Comparison of ENCODE assay signal across 8 cellular contexts in the genomic region with DNA sequence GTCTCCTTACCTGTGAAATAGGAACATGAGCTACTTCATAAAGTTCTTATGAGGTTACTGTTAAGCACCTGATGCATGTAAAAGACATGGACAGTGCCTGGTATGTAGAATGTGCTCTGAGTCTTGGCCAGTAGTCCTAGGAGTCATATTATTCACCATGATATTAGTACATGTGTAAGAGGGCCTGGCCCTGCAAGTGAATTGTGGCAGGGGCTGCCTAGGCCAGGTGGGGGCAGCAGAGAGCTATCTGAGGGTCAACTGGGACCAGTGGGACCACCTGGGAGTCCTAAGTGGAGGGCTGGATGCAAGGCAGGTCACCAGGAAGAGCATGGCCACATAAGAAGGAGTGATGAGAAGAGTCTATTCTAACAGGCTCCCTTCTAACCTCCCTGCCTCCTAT.
A peak's percentile ranks its signal among the peaks of the same experiment; 100 is the strongest.
DNase-seq lines count a peak whose midpoint lies in the region; ATAC-seq and TF ChIP-seq lines count a peak whose summit lies in the region.

No MANE protein-coding gene starts in this region.

- ATAC-seq in activated T-cell treated with anti-CD3 and anti-CD28 coated beads, Interleukin-2, amount 50 U/mL, for 72 hours (replicated peaks in 1 of 2): peak in 1 of 2 donors; percentile 33
- ATAC-seq in HG02938 (IDR thresholded peaks at IDR 0.05; ENCODE audit: unreplicated experiment): peak; percentile 69
- ATAC-seq in foreskin keratinocyte: peak; percentile 87
- peak; percentile 40 for ATAC-seq in sciatic nerve
- no peak for ATAC-seq in GM19452 (IDR thresholded peaks at IDR 0.05; ENCODE audit: unreplicated experiment)

- H3K27me3 Mint-ChIP-seq in activated T-cell treated with anti-CD3 and anti-CD28 coated beads, Interleukin-2, amount 50 U/mL, for 72 hours (ENCODE audit: low read depth): no peaks in the 10 kb centered on the region
- H3K27me3 Mint-ChIP-seq in activated T-cell treated with anti-CD3 and anti-CD28 coated beads, Interleukin-2, amount 50 U/mL, for 24 hours: peaks cover 8% of the 10 kb centered on the region

- no peaks in the 10 kb centered on the region for H3K4me1 Mint-ChIP-seq in activated T-cell treated with anti-CD3 and anti-CD28 coated beads, Interleukin-2, amount 50 U/mL, for 72 hours (ENCODE audit: low read depth)
- H3K4me1 Mint-ChIP-seq in activated T-cell treated with anti-CD3 and anti-CD28 coated beads, Interleukin-2, amount 50 U/mL, for 24 hours (ENCODE audit: low read depth): no peaks in the 10 kb centered on the region

- no peak overlapping the region for H3K27ac ChIP-seq in foreskin keratinocyte

- H3K9me3 Mint-ChIP-seq in activated T-cell treated with anti-CD3 and anti-CD28 coated beads, Interleukin-2, amount 50 U/mL, for 72 hours: no peaks in the 10 kb centered on the region
- no peaks in the 10 kb centered on the region for H3K9me3 Mint-ChIP-seq in activated T-cell treated with anti-CD3 and anti-CD28 coated beads, Interleukin-2, amount 50 U/mL, for 24 hours

- no peaks in the 10 kb centered on the region for H3K27me3 ChIP-seq in foreskin keratinocyte

- no peaks in the 10 kb centered on the region for H3K36me3 Mint-ChIP-seq in activated T-cell treated with anti-CD3 and anti-CD28 coated beads, Interleukin-2, amount 50 U/mL, for 72 hours (ENCODE audit: insufficient read depth in 2 of 2)
- no peaks in the 10 kb centered on the region for H3K36me3 Mint-ChIP-seq in activated T-cell treated with anti-CD3 and anti-CD28 coated beads, Interleukin-2, amount 50 U/mL, for 24 hours (ENCODE audit: low read depth)

- intact Hi-C loops in sciatic nerve (cut with DNase I): loop anchor here (10.0 kb wide), 2 partner anchors 778 to 1778 kb away; no protein-coding TSS in a partner anchor

- no peak overlapping the region for H3K4me3 Mint-ChIP-seq in activated T-cell treated with anti-CD3 and anti-CD28 coated beads, Interleukin-2, amount 50 U/mL, for 72 hours
- no peak overlapping the region for H3K4me3 Mint-ChIP-seq in activated T-cell treated with anti-CD3 and anti-CD28 coated beads, Interleukin-2, amount 50 U/mL, for 24 hours

- H3K27ac Mint-ChIP-seq in activated T-cell treated with anti-CD3 and anti-CD28 coated beads, Interleukin-2, amount 50 U/mL, for 72 hours: no peak overlapping the region
- no peak overlapping the region for H3K27ac Mint-ChIP-seq in activated T-cell treated with anti-CD3 and anti-CD28 coated beads, Interleukin-2, amount 50 U/mL, for 24 hours

- TF ChIP-seq CTCF in foreskin keratinocyte (conservative IDR thresholded peaks at IDR 0.05): peak; percentile 80

- peak; percentile 28 to 31 for DNase-seq in activated T-cell treated with anti-CD3 and anti-CD28 coated beads, Interleukin-2, amount 50 U/mL, for 72 hours
- DNase-seq in activated T-cell treated with anti-CD3 and anti-CD28 coated beads, Interleukin-2, amount 50 U/mL, for 24 hours: no peak
- DNase-seq in RKO (ENCODE audit: low spot score) (peak; percentile 36), foreskin keratinocyte (no peak), sciatic nerve (ENCODE audit: low spot score) (no peak), NCI-H187 treated with DMSO at 0.1 percent for 48 hours (lab: John Stamatoyannopoulos, UW) (no peak)

- H3K4me1 ChIP-seq in foreskin keratinocyte: no peaks in the 10 kb centered on the region

Comparison
In these comparisons a context has a peak if more than half of its experiments do, and no peak if none do; other contexts are left out.
1. DNase-seq: peak in activated T-cell treated with anti-CD3 and anti-CD28 coated beads, Interleukin-2, amount 50 U/mL, for 72 hours (2 of 2) and RKO (single experiment); none in activated T-cell treated with anti-CD3 and anti-CD28 coated beads, Interleukin-2, amount 50 U/mL, for 24 hours (single experiment), foreskin keratinocyte (0 of 2), sciatic nerve (single experiment) and NCI-H187 treated with DMSO at 0.1 percent for 48 hours (single experiment).